ENCODE assay signal across 1 cellular context in genomic region chr15:38797506-38797905, GRCh38.
DNase-seq lines count a peak whose midpoint lies in the region; ATAC-seq, FAIRE-seq and TF ChIP-seq lines count a peak whose summit lies in the region.
"Not testable (repeated sequence)": the region's sequence is repeated elsewhere in the genome, so short reads cannot be mapped to it uniquely, and the experiment has no call there.

No MANE protein-coding gene starts in this region.

- TF ChIP-seq RAD21 in HepG2 (CRISPR knock-in tag; IDR thresholded peaks at IDR 0.05) = not testable (repeated sequence)

- not testable (repeated sequence) for DNase-seq in HepG2 (ENCODE audit: low spot score)

- 1% methylated on average over 4 of the region's 4 CpGs for WGBS in HepG2 (ENCODE audit: low lambda C conversion rate)

- not testable (repeated sequence) for TF ChIP-seq POLR2A in HepG2 (IDR thresholded peaks at IDR 0.05; ENCODE audit: insufficient read depth in 1 of 2, low read depth in 2 of 2, low read length in 2 of 2)

- ATAC-seq in HepG2 = not testable (repeated sequence)

- FAIRE-seq in HepG2 (lab: Jason Lieb, UNC) = not testable (repeated sequence)

- CTCF ChIA-PET in HepG2 (lab: Yijun Ruan, JAX; ENCODE audit: low intra/inter-chr PET ratio, low total read pairs) = not testable (repeated sequence)

- not testable (repeated sequence) for H3K4me3 ChIP-seq in HepG2 (replicated peaks in 1 of 3; ENCODE audit: insufficient read depth in 1 of 3, low read depth in 2 of 3, low read length in 3 of 3)

- H3K4me1 ChIP-seq in HepG2 (ENCODE audit: insufficient read depth, low read length) = not testable (repeated sequence)

- not testable (repeated sequence) for TF ChIP-seq CTCF in HepG2 (CRISPR knock-in tag; IDR thresholded peaks at IDR 0.05)

- intact Hi-C loops in HepG2 (cut with micrococcal nuclease; ENCODE audit: unreplicated experiment) = not testable (repeated sequence)

- POLR2A ChIA-PET in HepG2 (lab: Yijun Ruan, JAX) = not testable (repeated sequence)

- BruUV-seq in HepG2 (replicated peaks; lab: Mats Ljungman, UMichigan) = not testable (repeated sequence)

- not testable (repeated sequence) for TF ChIP-seq EP300 in HepG2 (IDR thresholded peaks at IDR 0.05; ENCODE audit: low read depth in 2 of 2, low read length in 2 of 2); HepG2 (CRISPR knock-in tag; IDR thresholded peaks at IDR 0.05; ENCODE audit: borderline replicate concordance)

- not testable (repeated sequence) for H3K27ac ChIP-seq in HepG2 (ENCODE audit: extremely low read length, insufficient read depth, low read length)

- H3K36me3 ChIP-seq in HepG2 (replicated peaks in 1 of 2; ENCODE audit: control insufficient read depth in 1 of 2, insufficient read depth in 2 of 2, low read length in 2 of 2) = not testable (repeated sequence)

- in situ Hi-C loops in HepG2 (cut with HindIII; ENCODE audit: extremely low pct_ligation_motif_present, low pct_unique_long_range_greater_than_20kb) = not testable (repeated sequence)

- not testable (repeated sequence) for H3K9me3 ChIP-seq in HepG2 (ENCODE audit: low read length)

- H3K9ac ChIP-seq in HepG2 (ENCODE audit: insufficient read depth, low read depth, low read length) = not testable (repeated sequence)

- H4K20me1 ChIP-seq in HepG2 (ENCODE audit: insufficient read depth, low read length) = not testable (repeated sequence)

- H3K79me2 ChIP-seq in HepG2 (ENCODE audit: insufficient read depth, low read length) = not testable (repeated sequence)

- not testable (repeated sequence) for H3K4me2 ChIP-seq in HepG2 (ENCODE audit: low read depth, low read length)

- H3K27me3 ChIP-seq in HepG2 (ENCODE audit: control insufficient read depth in 1 of 2, insufficient read depth in 2 of 2, low read length in 2 of 2) = not testable (repeated sequence)

- H2AFZ ChIP-seq in HepG2 (ENCODE audit: low read length) = not testable (repeated sequence)

TF ChIP-seq in HepG2, 621 proteins besides CTCF, POLR2A, EP300 and RAD21:
- TF ChIP-seq MNT (IDR thresholded peaks at IDR 0.05) = peak; percentile 94
TF ChIP-seq in HepG2: peak in this region for 1; not testable (repeated sequence) for 620.
